ENCODE assay signal across 1 cellular context in the genomic region with DNA sequence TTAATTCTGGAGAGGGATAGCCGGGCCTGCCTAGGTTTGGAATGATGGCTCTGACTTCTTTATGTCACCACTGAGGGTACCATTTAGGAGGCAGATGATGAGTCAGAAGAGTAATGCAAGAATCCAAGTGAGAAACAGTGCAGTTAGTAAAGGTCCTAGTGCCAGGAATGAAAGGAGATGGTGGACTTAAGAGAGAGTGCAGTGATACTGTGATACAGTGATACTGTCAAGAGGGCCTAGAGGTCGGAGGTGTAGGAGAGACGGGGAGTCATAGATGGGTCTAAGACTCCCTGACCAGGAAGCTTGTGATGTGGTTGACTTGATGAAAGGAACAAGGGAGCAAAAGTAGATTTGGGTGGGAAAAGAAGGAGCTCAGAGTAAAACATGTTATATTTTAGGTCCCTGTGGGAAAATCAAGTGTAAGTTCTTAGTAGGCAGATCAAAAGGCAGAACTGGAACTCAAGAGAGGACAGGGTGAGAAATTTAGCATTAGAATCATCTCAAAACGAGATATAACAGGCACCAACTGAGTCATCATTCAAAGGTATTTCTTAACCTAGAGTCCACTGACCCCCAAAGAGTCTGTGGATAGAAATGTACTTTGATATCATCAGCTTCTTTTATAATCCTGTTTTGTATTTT.
TF ChIP-seq lines count a peak whose summit lies in the region.

No MANE protein-coding gene starts in this region.

TF ChIP-seq in GM12878, 131 proteins besides CTCF, POLR2A, EP300 and RAD21 (continued from another document and continues in another):
- TF ChIP-seq, protein P1, sequence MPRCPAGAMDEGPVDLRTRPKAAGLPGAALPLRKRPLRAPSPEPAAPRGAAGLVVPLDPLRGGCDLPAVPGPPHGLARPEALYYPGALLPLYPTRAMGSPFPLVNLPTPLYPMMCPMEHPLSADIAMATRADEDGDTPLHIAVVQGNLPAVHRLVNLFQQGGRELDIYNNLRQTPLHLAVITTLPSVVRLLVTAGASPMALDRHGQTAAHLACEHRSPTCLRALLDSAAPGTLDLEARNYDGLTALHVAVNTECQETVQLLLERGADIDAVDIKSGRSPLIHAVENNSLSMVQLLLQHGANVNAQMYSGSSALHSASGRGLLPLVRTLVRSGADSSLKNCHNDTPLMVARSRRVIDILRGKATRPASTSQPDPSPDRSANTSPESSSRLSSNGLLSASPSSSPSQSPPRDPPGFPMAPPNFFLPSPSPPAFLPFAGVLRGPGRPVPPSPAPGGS (IDR thresholded peaks at IDR 0.05; ENCODE audit: borderline replicate concordance, insufficient read depth, low read depth, low read length, poor library complexity, severe bottlenecking) = peak; percentile 19
- TF ChIP-seq FOS (IDR thresholded peaks at IDR 0.05; ENCODE audit: borderline replicate concordance, extremely low read depth, insufficient read length) = no peak
- TF ChIP-seq, protein P2, sequence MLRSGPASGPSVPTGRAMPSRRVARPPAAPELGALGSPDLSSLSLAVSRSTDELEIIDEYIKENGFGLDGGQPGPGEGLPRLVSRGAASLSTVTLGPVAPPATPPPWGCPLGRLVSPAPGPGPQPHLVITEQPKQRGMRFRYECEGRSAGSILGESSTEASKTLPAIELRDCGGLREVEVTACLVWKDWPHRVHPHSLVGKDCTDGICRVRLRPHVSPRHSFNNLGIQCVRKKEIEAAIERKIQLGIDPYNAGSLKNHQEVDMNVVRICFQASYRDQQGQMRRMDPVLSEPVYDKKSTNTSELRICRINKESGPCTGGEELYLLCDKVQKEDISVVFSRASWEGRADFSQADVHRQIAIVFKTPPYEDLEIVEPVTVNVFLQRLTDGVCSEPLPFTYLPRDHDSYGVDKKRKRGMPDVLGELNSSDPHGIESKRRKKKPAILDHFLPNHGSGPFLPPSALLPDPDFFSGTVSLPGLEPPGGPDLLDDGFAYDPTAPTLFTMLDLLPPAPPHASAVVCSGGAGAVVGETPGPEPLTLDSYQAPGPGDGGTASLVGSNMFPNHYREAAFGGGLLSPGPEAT (IDR thresholded peaks at IDR 0.05; ENCODE audit: low read depth) = no peak
- TF ChIP-seq, protein P3, sequence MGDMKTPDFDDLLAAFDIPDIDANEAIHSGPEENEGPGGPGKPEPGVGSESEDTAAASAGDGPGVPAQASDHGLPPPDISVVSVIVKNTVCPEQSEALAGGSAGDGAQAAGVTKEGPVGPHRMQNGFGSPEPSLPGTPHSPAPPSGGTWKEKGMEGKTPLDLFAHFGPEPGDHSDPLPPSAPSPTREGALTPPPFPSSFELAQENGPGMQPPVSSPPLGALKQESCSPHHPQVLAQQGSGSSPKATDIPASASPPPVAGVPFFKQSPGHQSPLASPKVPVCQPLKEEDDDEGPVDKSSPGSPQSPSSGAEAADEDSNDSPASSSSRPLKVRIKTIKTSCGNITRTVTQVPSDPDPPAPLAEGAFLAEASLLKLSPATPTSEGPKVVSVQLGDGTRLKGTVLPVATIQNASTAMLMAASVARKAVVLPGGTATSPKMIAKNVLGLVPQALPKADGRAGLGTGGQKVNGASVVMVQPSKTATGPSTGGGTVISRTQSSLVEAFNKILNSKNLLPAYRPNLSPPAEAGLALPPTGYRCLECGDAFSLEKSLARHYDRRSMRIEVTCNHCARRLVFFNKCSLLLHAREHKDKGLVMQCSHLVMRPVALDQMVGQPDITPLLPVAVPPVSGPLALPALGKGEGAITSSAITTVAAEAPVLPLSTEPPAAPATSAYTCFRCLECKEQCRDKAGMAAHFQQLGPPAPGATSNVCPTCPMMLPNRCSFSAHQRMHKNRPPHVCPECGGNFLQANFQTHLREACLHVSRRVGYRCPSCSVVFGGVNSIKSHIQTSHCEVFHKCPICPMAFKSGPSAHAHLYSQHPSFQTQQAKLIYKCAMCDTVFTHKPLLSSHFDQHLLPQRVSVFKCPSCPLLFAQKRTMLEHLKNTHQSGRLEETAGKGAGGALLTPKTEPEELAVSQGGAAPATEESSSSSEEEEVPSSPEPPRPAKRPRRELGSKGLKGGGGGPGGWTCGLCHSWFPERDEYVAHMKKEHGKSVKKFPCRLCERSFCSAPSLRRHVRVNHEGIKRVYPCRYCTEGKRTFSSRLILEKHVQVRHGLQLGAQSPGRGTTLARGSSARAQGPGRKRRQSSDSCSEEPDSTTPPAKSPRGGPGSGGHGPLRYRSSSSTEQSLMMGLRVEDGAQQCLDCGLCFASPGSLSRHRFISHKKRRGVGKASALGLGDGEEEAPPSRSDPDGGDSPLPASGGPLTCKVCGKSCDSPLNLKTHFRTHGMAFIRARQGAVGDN (IDR thresholded peaks at IDR 0.05) = no peak
- no peak for TF ChIP-seq CHD1 (IDR thresholded peaks at IDR 0.05; ENCODE audit: low read depth, low read length)
- no peak for TF ChIP-seq STAT3 (IDR thresholded peaks at IDR 0.05; ENCODE audit: low read depth, low read length)
- TF ChIP-seq, protein P4, sequence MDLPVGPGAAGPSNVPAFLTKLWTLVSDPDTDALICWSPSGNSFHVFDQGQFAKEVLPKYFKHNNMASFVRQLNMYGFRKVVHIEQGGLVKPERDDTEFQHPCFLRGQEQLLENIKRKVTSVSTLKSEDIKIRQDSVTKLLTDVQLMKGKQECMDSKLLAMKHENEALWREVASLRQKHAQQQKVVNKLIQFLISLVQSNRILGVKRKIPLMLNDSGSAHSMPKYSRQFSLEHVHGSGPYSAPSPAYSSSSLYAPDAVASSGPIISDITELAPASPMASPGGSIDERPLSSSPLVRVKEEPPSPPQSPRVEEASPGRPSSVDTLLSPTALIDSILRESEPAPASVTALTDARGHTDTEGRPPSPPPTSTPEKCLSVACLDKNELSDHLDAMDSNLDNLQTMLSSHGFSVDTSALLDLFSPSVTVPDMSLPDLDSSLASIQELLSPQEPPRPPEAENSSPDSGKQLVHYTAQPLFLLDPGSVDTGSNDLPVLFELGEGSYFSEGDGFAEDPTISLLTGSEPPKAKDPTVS (IDR thresholded peaks at IDR 0.05; ENCODE audit: low read depth, low read length) = no peak
- TF ChIP-seq, protein P5, sequence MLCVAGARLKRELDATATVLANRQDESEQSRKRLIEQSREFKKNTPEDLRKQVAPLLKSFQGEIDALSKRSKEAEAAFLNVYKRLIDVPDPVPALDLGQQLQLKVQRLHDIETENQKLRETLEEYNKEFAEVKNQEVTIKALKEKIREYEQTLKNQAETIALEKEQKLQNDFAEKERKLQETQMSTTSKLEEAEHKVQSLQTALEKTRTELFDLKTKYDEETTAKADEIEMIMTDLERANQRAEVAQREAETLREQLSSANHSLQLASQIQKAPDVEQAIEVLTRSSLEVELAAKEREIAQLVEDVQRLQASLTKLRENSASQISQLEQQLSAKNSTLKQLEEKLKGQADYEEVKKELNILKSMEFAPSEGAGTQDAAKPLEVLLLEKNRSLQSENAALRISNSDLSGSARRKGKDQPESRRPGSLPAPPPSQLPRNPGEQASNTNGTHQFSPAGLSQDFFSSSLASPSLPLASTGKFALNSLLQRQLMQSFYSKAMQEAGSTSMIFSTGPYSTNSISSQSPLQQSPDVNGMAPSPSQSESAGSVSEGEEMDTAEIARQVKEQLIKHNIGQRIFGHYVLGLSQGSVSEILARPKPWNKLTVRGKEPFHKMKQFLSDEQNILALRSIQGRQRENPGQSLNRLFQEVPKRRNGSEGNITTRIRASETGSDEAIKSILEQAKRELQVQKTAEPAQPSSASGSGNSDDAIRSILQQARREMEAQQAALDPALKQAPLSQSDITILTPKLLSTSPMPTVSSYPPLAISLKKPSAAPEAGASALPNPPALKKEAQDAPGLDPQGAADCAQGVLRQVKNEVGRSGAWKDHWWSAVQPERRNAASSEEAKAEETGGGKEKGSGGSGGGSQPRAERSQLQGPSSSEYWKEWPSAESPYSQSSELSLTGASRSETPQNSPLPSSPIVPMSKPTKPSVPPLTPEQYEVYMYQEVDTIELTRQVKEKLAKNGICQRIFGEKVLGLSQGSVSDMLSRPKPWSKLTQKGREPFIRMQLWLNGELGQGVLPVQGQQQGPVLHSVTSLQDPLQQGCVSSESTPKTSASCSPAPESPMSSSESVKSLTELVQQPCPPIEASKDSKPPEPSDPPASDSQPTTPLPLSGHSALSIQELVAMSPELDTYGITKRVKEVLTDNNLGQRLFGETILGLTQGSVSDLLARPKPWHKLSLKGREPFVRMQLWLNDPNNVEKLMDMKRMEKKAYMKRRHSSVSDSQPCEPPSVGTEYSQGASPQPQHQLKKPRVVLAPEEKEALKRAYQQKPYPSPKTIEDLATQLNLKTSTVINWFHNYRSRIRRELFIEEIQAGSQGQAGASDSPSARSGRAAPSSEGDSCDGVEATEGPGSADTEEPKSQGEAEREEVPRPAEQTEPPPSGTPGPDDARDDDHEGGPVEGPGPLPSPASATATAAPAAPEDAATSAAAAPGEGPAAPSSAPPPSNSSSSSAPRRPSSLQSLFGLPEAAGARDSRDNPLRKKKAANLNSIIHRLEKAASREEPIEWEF (IDR thresholded peaks at IDR 0.05; ENCODE audit: insufficient replicate concordance, low read depth, low read length) = no peak
- TF ChIP-seq, protein P6, sequence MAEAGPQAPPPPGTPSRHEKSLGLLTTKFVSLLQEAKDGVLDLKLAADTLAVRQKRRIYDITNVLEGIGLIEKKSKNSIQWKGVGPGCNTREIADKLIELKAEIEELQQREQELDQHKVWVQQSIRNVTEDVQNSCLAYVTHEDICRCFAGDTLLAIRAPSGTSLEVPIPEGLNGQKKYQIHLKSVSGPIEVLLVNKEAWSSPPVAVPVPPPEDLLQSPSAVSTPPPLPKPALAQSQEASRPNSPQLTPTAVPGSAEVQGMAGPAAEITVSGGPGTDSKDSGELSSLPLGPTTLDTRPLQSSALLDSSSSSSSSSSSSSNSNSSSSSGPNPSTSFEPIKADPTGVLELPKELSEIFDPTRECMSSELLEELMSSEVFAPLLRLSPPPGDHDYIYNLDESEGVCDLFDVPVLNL (IDR thresholded peaks at IDR 0.05; ENCODE audit: low read depth, low read length) = no peak
- no peak for TF ChIP-seq CBX3 (IDR thresholded peaks at IDR 0.05; ENCODE audit: borderline replicate concordance, low read depth)
- TF ChIP-seq SMC3 (IDR thresholded peaks at IDR 0.05; ENCODE audit: borderline replicate concordance, low read length) = no peak
- TF ChIP-seq, protein P7, sequence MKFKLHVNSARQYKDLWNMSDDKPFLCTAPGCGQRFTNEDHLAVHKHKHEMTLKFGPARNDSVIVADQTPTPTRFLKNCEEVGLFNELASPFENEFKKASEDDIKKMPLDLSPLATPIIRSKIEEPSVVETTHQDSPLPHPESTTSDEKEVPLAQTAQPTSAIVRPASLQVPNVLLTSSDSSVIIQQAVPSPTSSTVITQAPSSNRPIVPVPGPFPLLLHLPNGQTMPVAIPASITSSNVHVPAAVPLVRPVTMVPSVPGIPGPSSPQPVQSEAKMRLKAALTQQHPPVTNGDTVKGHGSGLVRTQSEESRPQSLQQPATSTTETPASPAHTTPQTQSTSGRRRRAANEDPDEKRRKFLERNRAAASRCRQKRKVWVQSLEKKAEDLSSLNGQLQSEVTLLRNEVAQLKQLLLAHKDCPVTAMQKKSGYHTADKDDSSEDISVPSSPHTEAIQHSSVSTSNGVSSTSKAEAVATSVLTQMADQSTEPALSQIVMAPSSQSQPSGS (IDR thresholded peaks at IDR 0.05; ENCODE audit: low read length) = peak; percentile 39; the same call in 1 of the 2 replicates
- TF ChIP-seq CREM (IDR thresholded peaks at IDR 0.05; ENCODE audit: low read depth) = no peak
- no peak for TF ChIP-seq SIN3A (IDR thresholded peaks at IDR 0.05; ENCODE audit: low read depth, low read length)
- TF ChIP-seq NFIC (IDR thresholded peaks at IDR 0.05; ENCODE audit: low read depth, low read length) = peak; percentile 37; the same call in 1 of the 2 replicates
- TF ChIP-seq SREBF1 (IDR thresholded peaks at IDR 0.05; ENCODE audit: low read length) = no peak
- TF ChIP-seq SREBF2 (IDR thresholded peaks at IDR 0.05; ENCODE audit: low read length) = 0 out of 2 replicates have a peak, but pooled peaks have one; percentile 13
- TF ChIP-seq, protein P8, sequence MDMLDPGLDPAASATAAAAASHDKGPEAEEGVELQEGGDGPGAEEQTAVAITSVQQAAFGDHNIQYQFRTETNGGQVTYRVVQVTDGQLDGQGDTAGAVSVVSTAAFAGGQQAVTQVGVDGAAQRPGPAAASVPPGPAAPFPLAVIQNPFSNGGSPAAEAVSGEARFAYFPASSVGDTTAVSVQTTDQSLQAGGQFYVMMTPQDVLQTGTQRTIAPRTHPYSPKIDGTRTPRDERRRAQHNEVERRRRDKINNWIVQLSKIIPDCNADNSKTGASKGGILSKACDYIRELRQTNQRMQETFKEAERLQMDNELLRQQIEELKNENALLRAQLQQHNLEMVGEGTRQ (IDR thresholded peaks at IDR 0.05; ENCODE audit: borderline replicate concordance, low read depth, low read length) = no peak
- no peak for TF ChIP-seq ZNF274 (IDR thresholded peaks at IDR 0.05; ENCODE audit: insufficient read depth, insufficient read length)
- peak; percentile 16; the same call in 1 of the 2 replicates for TF ChIP-seq ATF7 (IDR thresholded peaks at IDR 0.05; ENCODE audit: low read depth)
- no peak; the same call in 1 of the 2 replicates for TF ChIP-seq DPF2 (IDR thresholded peaks at IDR 0.05)
- no peak for TF ChIP-seq SRF (IDR thresholded peaks at IDR 0.05; ENCODE audit: low read depth in 2 of 2, low read length in 2 of 2)
- TF ChIP-seq NR2C2 (IDR thresholded peaks at IDR 0.05; ENCODE audit: borderline replicate concordance, control insufficient read depth, insufficient read length, low read depth) = no peak
- no peak for TF ChIP-seq YY1 (IDR thresholded peaks at IDR 0.05; ENCODE audit: low read depth, low read length)
- TF ChIP-seq BACH1 (IDR thresholded peaks at IDR 0.05; ENCODE audit: borderline replicate concordance) = no peak
- TF ChIP-seq SIX5 (IDR thresholded peaks at IDR 0.05; ENCODE audit: low read depth, low read length, severe bottlenecking) = no peak
- no peak for TF ChIP-seq KAT2A (conservative IDR thresholded peaks at IDR 0.05; ENCODE audit: control insufficient read depth, low read depth, low read length)
- TF ChIP-seq, protein P9, sequence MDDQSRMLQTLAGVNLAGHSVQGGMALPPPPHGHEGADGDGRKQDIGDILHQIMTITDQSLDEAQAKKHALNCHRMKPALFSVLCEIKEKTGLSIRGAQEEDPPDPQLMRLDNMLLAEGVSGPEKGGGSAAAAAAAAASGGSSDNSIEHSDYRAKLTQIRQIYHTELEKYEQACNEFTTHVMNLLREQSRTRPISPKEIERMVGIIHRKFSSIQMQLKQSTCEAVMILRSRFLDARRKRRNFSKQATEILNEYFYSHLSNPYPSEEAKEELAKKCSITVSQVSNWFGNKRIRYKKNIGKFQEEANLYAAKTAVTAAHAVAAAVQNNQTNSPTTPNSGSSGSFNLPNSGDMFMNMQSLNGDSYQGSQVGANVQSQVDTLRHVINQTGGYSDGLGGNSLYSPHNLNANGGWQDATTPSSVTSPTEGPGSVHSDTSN (IDR thresholded peaks at IDR 0.05; ENCODE audit: insufficient replicate concordance, low read depth, low read length) = no peak
- TF ChIP-seq SUPT20H (IDR thresholded peaks at IDR 0.05; ENCODE audit: borderline replicate concordance, control insufficient read depth, low read depth, low read length) = no peak
- TF ChIP-seq SPI1 (IDR thresholded peaks at IDR 0.05; ENCODE audit: borderline replicate concordance, insufficient read depth, low read depth, low read length) = no peak
- TF ChIP-seq TCF3 (IDR thresholded peaks at IDR 0.05; ENCODE audit: borderline replicate concordance, insufficient read depth, low read depth, low read length) = no peak
- no peak for TF ChIP-seq SMAD5 (IDR thresholded peaks at IDR 0.05; ENCODE audit: low read depth)
- TF ChIP-seq NFXL1 (IDR thresholded peaks at IDR 0.05; ENCODE audit: borderline replicate concordance) = no peak
- TF ChIP-seq TCF7 (IDR thresholded peaks at IDR 0.05; ENCODE audit: borderline replicate concordance) = no peak; the same call in 1 of the 2 replicates
